In genomic region chr10:89207181-89207800, GRCh38 we compare ENCODE assay signal across 8 cellular contexts. TPM values are rescaled to one million over a fixed set of nuclear protein-coding genes. Genes with fewer than 3 reads are reported as not detected.
DNase-seq lines count a peak whose midpoint lies in the region; ATAC-seq and TF ChIP-seq lines count a peak whose summit lies in the region.

TSS of gene CH25H (minus strand) at chr10:89207317. CDS start at chr10:89207292, 25 bp downstream.

- no peaks in the 10 kb centered on the region for H3K79me2 ChIP-seq in mesendoderm (ENCODE audit: control insufficient read depth, insufficient read depth, low read length)

- intact Hi-C loops in activated CD8-positive, alpha-beta T cell treated with anti-CD3 and anti-CD28 coated beads for 36 hours (cut with micrococcal nuclease) = no loop called here

- H3K27me3 Mint-ChIP-seq in activated CD8-positive, alpha-beta T cell treated with anti-CD3 and anti-CD28 coated beads for 36 hours = peaks cover 33% of the 10 kb centered on the region

- H2BK5ac ChIP-seq in mesendoderm (ENCODE audit: low read length) = no peak within 1 kb of the TSS

- no peak for TF ChIP-seq CTCF in NB4 (IDR thresholded peaks at IDR 0.05; ENCODE audit: low read depth, low read length)
- no peak for TF ChIP-seq CTCF in activated CD8-positive, alpha-beta T cell treated with anti-CD3 and anti-CD28 coated beads for 36 hours (IDR thresholded peaks at IDR 0.05)
- no peak for TF ChIP-seq CTCF in epithelial cell of esophagus (IDR thresholded peaks at IDR 0.05; ENCODE audit: insufficient read depth, low read depth, low read length, missing control alignments)

- POLR2A ChIA-PET in activated CD8-positive, alpha-beta T cell treated with anti-CD3 and anti-CD28 coated beads for 36 hours (lab: Charles Lee) = interaction anchor here (0.8 to 1.5 kb wide), 2 partner anchors 23 to 220 kb away, joined by 3 read pairs; no protein-coding TSS in a partner anchor

- peak within 1 kb of the TSS; percentile 39 for H3K9ac ChIP-seq in mesendoderm (ENCODE audit: low read length)

- no peak within 1 kb of the TSS for H3K4ac ChIP-seq in mesendoderm (ENCODE audit: low read depth, low read length)

- WGBS in mesendoderm (ENCODE audit: extremely low coverage, insufficient coverage, low lambda C conversion rate) = no CpG with 5 or more reads among the region's 28 CpGs

- H3K18ac ChIP-seq in mesendoderm (ENCODE audit: low read length) = no peak within 1 kb of the TSS

- TF ChIP-seq POLR2A in NB4 (IDR thresholded peaks at IDR 0.05; ENCODE audit: extremely low read depth, insufficient read length) = no peak

- no peak within 1 kb of the TSS for H3K27ac ChIP-seq in mesendoderm (ENCODE audit: low read depth, low read length)

- no peak within 1 kb of the TSS for H4K8ac ChIP-seq in mesendoderm (ENCODE audit: low read depth, low read length)

- peak within 1 kb of the TSS; percentile 65 for H3K56ac ChIP-seq in mesendoderm (ENCODE audit: low read length)

- no peak within 1 kb of the TSS for H2AK5ac ChIP-seq in mesendoderm (ENCODE audit: low read length)

- H3K36me3 Mint-ChIP-seq in activated CD8-positive, alpha-beta T cell treated with anti-CD3 and anti-CD28 coated beads for 36 hours (ENCODE audit: low read depth) = no peaks in the 10 kb centered on the region

- no peaks in the 10 kb centered on the region for H3K79me1 ChIP-seq in mesendoderm (ENCODE audit: low read length)

- peak within 1 kb of the TSS; percentile 56 for H3K4me3 ChIP-seq in GM08714 (ENCODE audit: low read length)
- peak within 1 kb of the TSS; percentile 30 for H3K4me3 ChIP-seq in NB4 (ENCODE audit: low read depth, low read length)
- peak within 1 kb of the TSS; percentile 45 for H3K4me3 ChIP-seq in epithelial cell of esophagus (ENCODE audit: low read length)
- H3K4me3 ChIP-seq in mesendoderm (ENCODE audit: low read length) = peak within 1 kb of the TSS; percentile 23

- peak within 1 kb of the TSS; percentile 69 for H3K4me3 Mint-ChIP-seq in activated CD8-positive, alpha-beta T cell treated with anti-CD3 and anti-CD28 coated beads for 36 hours

- peaks cover 2% of the 10 kb centered on the region for H3K4me1 ChIP-seq in mesendoderm (ENCODE audit: control insufficient read depth, low read depth, low read length)

- no peak within 1 kb of the TSS for H3K27ac Mint-ChIP-seq in activated CD8-positive, alpha-beta T cell treated with anti-CD3 and anti-CD28 coated beads for 36 hours

- H3K4me2 ChIP-seq in mesendoderm (ENCODE audit: low read length) = peak within 1 kb of the TSS; percentile 75

- H4K5ac ChIP-seq in mesendoderm (ENCODE audit: low read length) = no peak within 1 kb of the TSS

- H2BK120ac ChIP-seq in mesendoderm (ENCODE audit: low read depth, low read length) = no peak within 1 kb of the TSS

- ATAC-seq in activated CD8-positive, alpha-beta T cell treated with anti-CD3 and anti-CD28 coated beads for 36 hours = peak; percentile 65
- ATAC-seq in GM21825 (IDR thresholded peaks at IDR 0.05; ENCODE audit: unreplicated experiment) (no peak), HG03520 (IDR thresholded peaks at IDR 0.05; ENCODE audit: unreplicated experiment) (no peak)

- peak; percentile 60 for DNase-seq in NB4 (ENCODE audit: low read depth)
- DNase-seq in activated CD8-positive, alpha-beta T cell treated with anti-CD3 and anti-CD28 coated beads for 36 hours = peak; percentile 68
- DNase-seq in epithelial cell of esophagus (ENCODE audit: low read depth) = peak; percentile 85
- peak; percentile 82 for DNase-seq in mesendoderm
- DNase-seq in stimulated activated CD8-positive, alpha-beta memory T cell treated with anti-CD3 and anti-CD28 coated beads, Interleukin-12 subunit alpha, Interleukin-12 subunit beta, amount 100 ng/mL, for 4 hours (ENCODE audit: low read depth) = peak; percentile 19

- no peak within 1 kb of the TSS for H2BK15ac ChIP-seq in mesendoderm (replicated peaks; ENCODE audit: low read depth)

- CTCF ChIA-PET in activated CD8-positive, alpha-beta T cell treated with anti-CD3 and anti-CD28 coated beads for 36 hours (lab: Charles Lee) = interaction anchor here (0.7 to 9.2 kb wide), 17 partner anchors 9 to 371 kb away, joined by 3 to 117 read pairs (median 5); no protein-coding TSS in a partner anchor

- H3K27me3 ChIP-seq in mesendoderm (ENCODE audit: insufficient read depth, low read length, poor library complexity) = peaks cover 26% of the 10 kb centered on the region

- no peaks in the 10 kb centered on the region for H3K36me3 ChIP-seq in mesendoderm (ENCODE audit: control insufficient read depth, insufficient read depth, low read length)

- H3K4me1 Mint-ChIP-seq in activated CD8-positive, alpha-beta T cell treated with anti-CD3 and anti-CD28 coated beads for 36 hours (ENCODE audit: low read depth) = peaks cover 10% of the 10 kb centered on the region

- peak within 1 kb of the TSS; percentile 67 for H3K23ac ChIP-seq in mesendoderm (ENCODE audit: low read length)

- H3K9me3 Mint-ChIP-seq in activated CD8-positive, alpha-beta T cell treated with anti-CD3 and anti-CD28 coated beads for 36 hours = no peaks in the 10 kb centered on the region

RNA-seq across cellular contexts. Expression of gene CH25H, which starts in this region (rescaled TPM):
- not detected for total RNA-seq in activated CD8-positive, alpha-beta T cell treated with anti-CD3 and anti-CD28 coated beads for 36 hours
- polyA plus RNA-seq in mesendoderm (2013, experiment 1 of 2) = 0.08 TPM
- polyA plus RNA-seq in mesendoderm (2013, experiment 2 of 2) = 0.13 TPM

Comparison
In these comparisons a context has a peak if more than half of its experiments do, and no peak if none do; other contexts are left out.
1. Peak in DNase-seq and ATAC-seq in activated CD8-positive, alpha-beta T cell treated with anti-CD3 and anti-CD28 coated beads for 36 hours; RNA of the gene not detected or under 1 TPM.
2. DNase-seq: peak in every context shown above with its lines; median percentile 85 in epithelial cell of esophagus; 82 in mesendoderm; 68 in activated CD8-positive, alpha-beta T cell treated with anti-CD3 and anti-CD28 coated beads for 36 hours; 60 in NB4; 19 in stimulated activated CD8-positive, alpha-beta memory T cell treated with anti-CD3 and anti-CD28 coated beads, Interleukin-12 subunit alpha, Interleukin-12 subunit beta, amount 100 ng/mL, for 4 hours.